In the genomic region with DNA sequence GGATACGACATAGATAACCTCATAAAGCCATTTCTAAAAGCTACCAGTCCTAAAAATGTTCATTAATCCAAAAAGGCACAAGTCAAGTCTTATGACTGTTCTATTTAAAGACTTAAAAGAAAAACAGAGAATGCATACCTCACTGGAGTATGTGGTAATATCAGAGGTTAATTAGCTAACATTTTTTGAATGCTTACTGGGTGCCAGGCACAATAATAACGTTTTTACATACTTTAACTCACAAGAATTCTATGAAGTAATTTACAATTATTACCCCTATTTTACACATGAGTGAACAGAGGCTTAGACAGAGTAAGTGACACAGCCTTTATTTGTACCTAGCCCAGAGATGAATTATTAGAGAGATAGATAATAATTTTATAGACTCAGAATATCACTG, we compare ENCODE assay signal across 1 cellular context.
TF ChIP-seq lines count a peak whose summit lies in the region.

No MANE protein-coding gene starts in this region.

TF ChIP-seq in IMR-90, 13 proteins besides CTCF, POLR2A, EP300 and RAD21:
- TF ChIP-seq NFE2L2 (IDR thresholded peaks at IDR 0.05; ENCODE audit: low read depth, low read length) (no peak), CEBPB (IDR thresholded peaks at IDR 0.05; ENCODE audit: low read depth, low read length) (peak; percentile 59; the same call in 1 of the 2 replicates)
- TF ChIP-seq, protein P1, sequence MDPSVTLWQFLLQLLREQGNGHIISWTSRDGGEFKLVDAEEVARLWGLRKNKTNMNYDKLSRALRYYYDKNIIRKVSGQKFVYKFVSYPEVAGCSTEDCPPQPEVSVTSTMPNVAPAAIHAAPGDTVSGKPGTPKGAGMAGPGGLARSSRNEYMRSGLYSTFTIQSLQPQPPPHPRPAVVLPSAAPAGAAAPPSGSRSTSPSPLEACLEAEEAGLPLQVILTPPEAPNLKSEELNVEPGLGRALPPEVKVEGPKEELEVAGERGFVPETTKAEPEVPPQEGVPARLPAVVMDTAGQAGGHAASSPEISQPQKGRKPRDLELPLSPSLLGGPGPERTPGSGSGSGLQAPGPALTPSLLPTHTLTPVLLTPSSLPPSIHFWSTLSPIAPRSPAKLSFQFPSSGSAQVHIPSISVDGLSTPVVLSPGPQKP (IDR thresholded peaks at IDR 0.05; ENCODE audit: borderline replicate concordance, low read depth, low read length), result no peak
- TF ChIP-seq, protein P2, sequence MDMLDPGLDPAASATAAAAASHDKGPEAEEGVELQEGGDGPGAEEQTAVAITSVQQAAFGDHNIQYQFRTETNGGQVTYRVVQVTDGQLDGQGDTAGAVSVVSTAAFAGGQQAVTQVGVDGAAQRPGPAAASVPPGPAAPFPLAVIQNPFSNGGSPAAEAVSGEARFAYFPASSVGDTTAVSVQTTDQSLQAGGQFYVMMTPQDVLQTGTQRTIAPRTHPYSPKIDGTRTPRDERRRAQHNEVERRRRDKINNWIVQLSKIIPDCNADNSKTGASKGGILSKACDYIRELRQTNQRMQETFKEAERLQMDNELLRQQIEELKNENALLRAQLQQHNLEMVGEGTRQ (IDR thresholded peaks at IDR 0.05; ENCODE audit: low read depth, low read length), result no peak
